In genomic region chr15:41241251-41241964, GRCh38 we compare ENCODE assay signal across 12 cellular contexts. TPM values are rescaled to one million over a fixed set of nuclear protein-coding genes. Genes with fewer than 3 reads are reported as not detected.
DNase-seq lines count a peak whose midpoint lies in the region; ATAC-seq and TF ChIP-seq lines count a peak whose summit lies in the region.
"Had no signal": no experiment of that assay in that cellular context is flagged by ENCODE, and none has a peak within 500 bp of the region (broad histone marks: within the 10 kb centered on the region; RNA-seq: fewer than 3 reads in every experiment).

No MANE protein-coding gene starts in this region.

- no peak for TF ChIP-seq EP300 in stomach (IDR thresholded peaks at IDR 0.05)

- intact Hi-C loops in heart right ventricle (cut with DNase I), result no loop called here
- intact Hi-C loops in stomach (cut with DNase I; ENCODE audit: low total_unique reads), result no loop called here

- DNase-seq in NCI-H1105 (lab: John Stamatoyannopoulos, UW) (peak; percentile 85), OCI-M1 (lab: John Stamatoyannopoulos, UW) (peak; percentile 14), heart right ventricle (peak in 1 of 2 donors; percentile 66), stomach (peak; percentile 81), NCI-H526 treated with DMSO at 0.1 percent for 48 hours (lab: John Stamatoyannopoulos, UW) (no peak), CD1c-positive myeloid dendritic cell (ENCODE audit: extremely low spot score) (no peak)
- DNase-seq in stimulated activated CD4-positive, alpha-beta T cell treated with anti-CD3 and anti-CD28 coated beads, Interleukin-1b, Interleukin-23, amount 100 ng/mL, for 48 hours, result no peak
- DNase-seq: activated T-cell treated with anti-CD3 and anti-CD28 coated beads, Interleukin-2, amount 50 U/mL, for 24 hours; central memory CD4-positive, alpha-beta T cell; MM.1S; ovary had no signal

- 35 to 48% methylated on average over 6 of the region's 6 CpGs for WGBS in heart right ventricle, 2 donors
- WGBS in stomach, 5 donors, result 31 to 57% (median 43%) methylated on average over 6 of the region's 6 CpGs

- TF ChIP-seq CTCF in heart right ventricle (IDR thresholded peaks at IDR 0.05), result no peak
- TF ChIP-seq CTCF in stomach (IDR thresholded peaks at IDR 0.05), result no peak

- TF ChIP-seq POLR2A in stomach (IDR thresholded peaks at IDR 0.05), result no peak

- H3K9me3 ChIP-seq in heart right ventricle, result no peaks in the 10 kb centered on the region
- no peaks in the 10 kb centered on the region for H3K9me3 ChIP-seq in stomach
- H3K9me3 ChIP-seq: ovary had no signal

- H3K36me3 ChIP-seq in heart right ventricle (peaks cover 0 to 40% (median 10%) of the 10 kb centered on the region in 9 donors), stomach (peaks cover 3 to 39% (median 37%) of the 10 kb centered on the region in 4 donors)
- H3K36me3 ChIP-seq: ovary had no signal

- no peak overlapping the region for H3K4me3 ChIP-seq in heart right ventricle
- no peak overlapping the region for H3K4me3 ChIP-seq in stomach
- H3K4me3 ChIP-seq: ovary had no signal

- ATAC-seq in heart right ventricle, result peak in 6 of 8 donors; percentile 68 to 90 (median 76)

- peaks cover 0 to 20% (median 12%) of the 10 kb centered on the region in 9 donors for H3K4me1 ChIP-seq in heart right ventricle
- H3K4me1 ChIP-seq in stomach, result peaks cover 17 to 49% (median 32%) of the 10 kb centered on the region in 4 donors

- H3K27ac ChIP-seq in heart right ventricle (peak overlapping the region in 1 of 10 donors; percentile 3), stomach (peak overlapping the region; percentile 53 to 82 (median 74))
- H3K27ac ChIP-seq: ovary had no signal

- no peaks in the 10 kb centered on the region for H3K27me3 ChIP-seq in heart right ventricle
- H3K27me3 ChIP-seq in stomach, result no peaks in the 10 kb centered on the region
- H3K27me3 ChIP-seq: ovary had no signal

RNA-seq across cellular contexts. Expression of gene CHP1, which starts 10.3 kb away (rescaled TPM):
- total RNA-seq in heart right ventricle, result 100 to 1,000 TPM in 9 of 10 donors, 10 to 100 TPM in 1; 86.5 to 133 (median 120) TPM
- 10 to 100 TPM; 22.5 to 93.1 TPM for polyA plus RNA-seq in heart right ventricle
- 100 to 1,000 TPM in 4 of 5 donors, 10 to 100 TPM in 1; 65.5 to 387 (median 223) TPM for total RNA-seq in stomach
- 100 to 1,000 TPM in 1 of 3 donors, 10 to 100 TPM in 2; 59.6 to 129 (median 97.1) TPM for polyA plus RNA-seq in stomach

RNA-seq across cellular contexts. Expression of gene EXD1, which starts 10.9 kb away (rescaled TPM):
- total RNA-seq in heart right ventricle, result not detected
- not detected for polyA plus RNA-seq in heart right ventricle
- total RNA-seq in stomach, result not detected
- not detected for polyA plus RNA-seq in stomach
- total RNA-seq: ovary; T-helper 2 cell treated with Interferon-gamma antibody and Interleukin-4, amounts not matched to agents 100 ng/mL and 5 ng/mL, for 36 hours had no signal
- polyA plus RNA-seq: ovary had no signal

Comparison
In these comparisons a context has a peak if more than half of its experiments do, and no peak if none do; other contexts are left out.
1. DNase-seq: peak in NCI-H1105 (single experiment), OCI-M1 (single experiment) and stomach (single experiment); none in NCI-H526 treated with DMSO at 0.1 percent for 48 hours (single experiment), stimulated activated CD4-positive, alpha-beta T cell treated with anti-CD3 and anti-CD28 coated beads, Interleukin-1b, Interleukin-23, amount 100 ng/mL, for 48 hours (single experiment) and CD1c-positive myeloid dendritic cell (single experiment).